ENCODE assay signal across 14 cellular contexts in the genomic region with DNA sequence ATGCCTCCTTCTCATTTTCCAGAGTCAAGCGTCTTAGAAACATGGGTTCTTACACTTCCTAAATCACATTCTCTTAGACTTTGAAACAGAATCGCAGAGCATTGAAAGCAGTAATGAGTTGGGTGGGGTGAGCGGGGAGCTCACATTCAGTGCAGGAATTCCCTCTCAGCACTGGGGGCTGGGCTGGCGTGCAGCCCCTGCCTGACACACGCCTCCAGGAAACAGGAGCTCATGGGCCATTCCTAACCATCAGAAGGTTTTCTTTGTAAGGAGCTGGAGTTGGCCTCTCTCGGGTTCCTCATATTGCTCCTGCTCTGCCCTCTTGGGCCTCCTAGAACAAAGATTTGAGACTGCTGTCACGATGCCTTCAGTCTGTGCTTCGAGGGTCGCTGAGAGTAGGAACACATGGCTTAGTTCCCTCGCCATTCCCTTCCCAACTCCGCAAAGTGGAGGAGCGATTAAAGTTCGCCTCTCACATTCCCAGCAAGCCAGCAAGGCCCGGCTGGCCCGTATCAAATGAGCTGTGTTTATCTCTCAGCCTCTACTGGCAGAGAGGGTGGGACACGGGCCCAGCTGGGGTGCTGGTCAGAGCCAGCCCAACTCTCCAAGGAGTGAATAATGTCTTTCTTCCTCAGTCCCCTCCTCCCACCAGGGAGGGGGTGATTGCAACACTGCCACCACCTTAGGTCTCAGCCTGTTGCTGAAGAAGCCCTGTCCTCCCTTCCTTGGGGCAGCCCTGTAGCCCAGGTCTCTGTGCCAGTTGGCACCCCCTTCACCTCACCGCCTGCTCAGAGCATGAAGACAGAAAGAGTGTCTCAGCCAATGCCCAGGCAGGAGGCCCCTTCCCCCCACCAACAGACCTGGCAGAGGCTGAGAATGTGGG. TPM values are rescaled to one million over a fixed set of nuclear protein-coding genes. Genes with fewer than 3 reads are reported as not detected.
A peak's percentile ranks its signal among the peaks of the same experiment; 100 is the strongest.
DNase-seq lines count a peak whose midpoint lies in the region; ATAC-seq and TF ChIP-seq lines count a peak whose summit lies in the region.
"Had no signal": no experiment of that assay in that cellular context is flagged by ENCODE, and none has a peak within 500 bp of the region (broad histone marks: within the 10 kb centered on the region; RNA-seq: fewer than 3 reads in every experiment).

No MANE protein-coding gene starts in this region.

- no peak overlapping the region for H3K4me3 Mint-ChIP-seq in WTC11
- no peak overlapping the region for H3K4me3 Mint-ChIP-seq in CD8-positive, alpha-beta T cell

- no peak overlapping the region for H3K27ac Mint-ChIP-seq in WTC11
- H3K27ac Mint-ChIP-seq in CD8-positive, alpha-beta T cell: no peak overlapping the region

- H3K9me3 ChIP-seq in CD8-positive, alpha-beta T cell (ENCODE audit: low read length): no peaks in the 10 kb centered on the region

- intact Hi-C loops in CD8-positive, alpha-beta T cell (cut with DNase I, micrococcal nuclease): no loop called here

- peaks cover 11% of the 10 kb centered on the region for H3K4me1 Mint-ChIP-seq in WTC11
- no peaks in the 10 kb centered on the region for H3K4me1 Mint-ChIP-seq in CD8-positive, alpha-beta T cell (ENCODE audit: low read depth)

- no peak overlapping the region for H3K4me3 ChIP-seq in fibroblast of pulmonary artery (replicated peaks; ENCODE audit: low read depth, low read length)
- H3K4me3 ChIP-seq in CD8-positive, alpha-beta T cell (ENCODE audit: low read depth, low read length): no peak overlapping the region

- DNase-seq in WTC11 (ENCODE audit: low spot score) (no peak), fibroblast of pulmonary artery (ENCODE audit: low read depth) (peak; percentile 78), middle frontal gyrus (ENCODE audit: extremely low spot score, low spot score) (peak; percentile 33), superior temporal gyrus (ENCODE audit: extremely low spot score) (peak; percentile 75), HK-2 (ENCODE audit: unreplicated experiment) (no peak), CD1c-positive myeloid dendritic cell (ENCODE audit: extremely low spot score) (no peak)
- no peak for DNase-seq in CD8-positive, alpha-beta T cell
- DNase-seq: activated CD4-positive, alpha-beta T cell treated with anti-CD3 and anti-CD28 coated beads for 4 hours; activated naive CD4-positive, alpha-beta T cell treated with Interleukin-2 at 50 U/mL for 16 hours; DMS79; NCI-H1436 treated with DMSO at 0.1 percent for 48 hours; stimulated activated CD4-positive, alpha-beta T cell treated with anti-CD3 and anti-CD28 coated beads, Interleukin-4, amount 100 ng/mL, for 24 hours had no signal

- no peak for TF ChIP-seq CTCF in WTC11 (IDR thresholded peaks at IDR 0.05)
- no peak for TF ChIP-seq CTCF in fibroblast of pulmonary artery (IDR thresholded peaks at IDR 0.05; ENCODE audit: low read length, missing control alignments)
- TF ChIP-seq CTCF in CD8-positive, alpha-beta T cell (IDR thresholded peaks at IDR 0.05): no peak

- H3K36me3 Mint-ChIP-seq in WTC11: no peaks in the 10 kb centered on the region
- no peaks in the 10 kb centered on the region for H3K36me3 Mint-ChIP-seq in CD8-positive, alpha-beta T cell

- CTCF ChIA-PET in WTC11 (lab: Charles Lee): interaction anchor here (0.6 to 13.9 kb wide), 6 partner anchors 9 to 37 kb away, joined by 3 to 263 read pairs (median 6); a partner anchor contains a TSS
- CTCF ChIA-PET in CD8-positive, alpha-beta T cell (lab: Charles Lee): interaction anchor here (1.3 kb wide), 1 partner anchor 18 kb away, joined by 7 read pairs; no protein-coding TSS in a partner anchor

- no peaks in the 10 kb centered on the region for H3K36me3 ChIP-seq in CD8-positive, alpha-beta T cell (ENCODE audit: insufficient read depth, low read length)

- H3K27ac ChIP-seq in CD8-positive, alpha-beta T cell (ENCODE audit: low read depth, low read length): no peak overlapping the region

- no peaks in the 10 kb centered on the region for H3K4me1 ChIP-seq in CD8-positive, alpha-beta T cell (ENCODE audit: insufficient read depth, low read length)

- H3K9me3 Mint-ChIP-seq in WTC11: no peaks in the 10 kb centered on the region
- H3K9me3 Mint-ChIP-seq in CD8-positive, alpha-beta T cell: no peaks in the 10 kb centered on the region

- H3K27me3 ChIP-seq in CD8-positive, alpha-beta T cell (ENCODE audit: insufficient read depth, low read length): no peaks in the 10 kb centered on the region

- peaks cover 34% of the 10 kb centered on the region for H3K27me3 Mint-ChIP-seq in WTC11 (ENCODE audit: low read depth)
- H3K27me3 Mint-ChIP-seq in CD8-positive, alpha-beta T cell (ENCODE audit: low read depth): peaks cover 11% of the 10 kb centered on the region

- POLR2A ChIA-PET in WTC11 (lab: Charles Lee): interaction anchor here (0.6 to 1.0 kb wide), 2 partner anchors 10 to 488 kb away, joined by 4 read pairs; no protein-coding TSS in a partner anchor
- POLR2A ChIA-PET in CD8-positive, alpha-beta T cell (lab: Charles Lee): no interaction called here

- peak; percentile 70 for ATAC-seq in WTC11
- ATAC-seq in CD8-positive, alpha-beta T cell: no peak
- no peak for ATAC-seq in HG03565 (IDR thresholded peaks at IDR 0.05; ENCODE audit: unreplicated experiment)

TF ChIP-seq in WTC11, 78 proteins besides CTCF, POLR2A, EP300 and RAD21:
- no peak for TF ChIP-seq ETV6 (CRISPR knock-in tag; IDR thresholded peaks at IDR 0.05)
- TF ChIP-seq, protein P1, sequence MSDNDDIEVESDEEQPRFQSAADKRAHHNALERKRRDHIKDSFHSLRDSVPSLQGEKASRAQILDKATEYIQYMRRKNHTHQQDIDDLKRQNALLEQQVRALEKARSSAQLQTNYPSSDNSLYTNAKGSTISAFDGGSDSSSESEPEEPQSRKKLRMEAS (CRISPR knock-in tag; IDR thresholded peaks at IDR 0.05): peak; percentile 35; the same call in 1 of the 2 replicates
- TF ChIP-seq GRHL2 (CRISPR knock-in tag; IDR thresholded peaks at IDR 0.05; ENCODE audit: insufficient replicate concordance, severe bottlenecking): no peak
- TF ChIP-seq, protein P2, sequence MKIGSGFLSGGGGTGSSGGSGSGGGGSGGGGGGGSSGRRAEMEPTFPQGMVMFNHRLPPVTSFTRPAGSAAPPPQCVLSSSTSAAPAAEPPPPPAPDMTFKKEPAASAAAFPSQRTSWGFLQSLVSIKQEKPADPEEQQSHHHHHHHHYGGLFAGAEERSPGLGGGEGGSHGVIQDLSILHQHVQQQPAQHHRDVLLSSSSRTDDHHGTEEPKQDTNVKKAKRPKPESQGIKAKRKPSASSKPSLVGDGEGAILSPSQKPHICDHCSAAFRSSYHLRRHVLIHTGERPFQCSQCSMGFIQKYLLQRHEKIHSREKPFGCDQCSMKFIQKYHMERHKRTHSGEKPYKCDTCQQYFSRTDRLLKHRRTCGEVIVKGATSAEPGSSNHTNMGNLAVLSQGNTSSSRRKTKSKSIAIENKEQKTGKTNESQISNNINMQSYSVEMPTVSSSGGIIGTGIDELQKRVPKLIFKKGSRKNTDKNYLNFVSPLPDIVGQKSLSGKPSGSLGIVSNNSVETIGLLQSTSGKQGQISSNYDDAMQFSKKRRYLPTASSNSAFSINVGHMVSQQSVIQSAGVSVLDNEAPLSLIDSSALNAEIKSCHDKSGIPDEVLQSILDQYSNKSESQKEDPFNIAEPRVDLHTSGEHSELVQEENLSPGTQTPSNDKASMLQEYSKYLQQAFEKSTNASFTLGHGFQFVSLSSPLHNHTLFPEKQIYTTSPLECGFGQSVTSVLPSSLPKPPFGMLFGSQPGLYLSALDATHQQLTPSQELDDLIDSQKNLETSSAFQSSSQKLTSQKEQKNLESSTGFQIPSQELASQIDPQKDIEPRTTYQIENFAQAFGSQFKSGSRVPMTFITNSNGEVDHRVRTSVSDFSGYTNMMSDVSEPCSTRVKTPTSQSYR (CRISPR knock-in tag; IDR thresholded peaks at IDR 0.05): no peak
- TF ChIP-seq, protein P3, sequence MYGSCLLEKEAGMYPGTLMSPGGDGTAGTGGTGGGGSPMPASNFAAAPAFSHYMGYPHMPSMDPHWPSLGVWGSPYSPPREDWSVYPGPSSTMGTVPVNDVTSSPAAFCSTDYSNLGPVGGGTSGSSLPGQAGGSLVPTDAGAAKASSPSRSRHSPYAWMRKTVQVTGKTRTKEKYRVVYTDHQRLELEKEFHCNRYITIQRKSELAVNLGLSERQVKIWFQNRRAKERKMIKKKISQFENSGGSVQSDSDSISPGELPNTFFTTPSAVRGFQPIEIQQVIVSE (CRISPR knock-in tag; IDR thresholded peaks at IDR 0.05; ENCODE audit: borderline replicate concordance): no peak
- TF ChIP-seq, protein P4, sequence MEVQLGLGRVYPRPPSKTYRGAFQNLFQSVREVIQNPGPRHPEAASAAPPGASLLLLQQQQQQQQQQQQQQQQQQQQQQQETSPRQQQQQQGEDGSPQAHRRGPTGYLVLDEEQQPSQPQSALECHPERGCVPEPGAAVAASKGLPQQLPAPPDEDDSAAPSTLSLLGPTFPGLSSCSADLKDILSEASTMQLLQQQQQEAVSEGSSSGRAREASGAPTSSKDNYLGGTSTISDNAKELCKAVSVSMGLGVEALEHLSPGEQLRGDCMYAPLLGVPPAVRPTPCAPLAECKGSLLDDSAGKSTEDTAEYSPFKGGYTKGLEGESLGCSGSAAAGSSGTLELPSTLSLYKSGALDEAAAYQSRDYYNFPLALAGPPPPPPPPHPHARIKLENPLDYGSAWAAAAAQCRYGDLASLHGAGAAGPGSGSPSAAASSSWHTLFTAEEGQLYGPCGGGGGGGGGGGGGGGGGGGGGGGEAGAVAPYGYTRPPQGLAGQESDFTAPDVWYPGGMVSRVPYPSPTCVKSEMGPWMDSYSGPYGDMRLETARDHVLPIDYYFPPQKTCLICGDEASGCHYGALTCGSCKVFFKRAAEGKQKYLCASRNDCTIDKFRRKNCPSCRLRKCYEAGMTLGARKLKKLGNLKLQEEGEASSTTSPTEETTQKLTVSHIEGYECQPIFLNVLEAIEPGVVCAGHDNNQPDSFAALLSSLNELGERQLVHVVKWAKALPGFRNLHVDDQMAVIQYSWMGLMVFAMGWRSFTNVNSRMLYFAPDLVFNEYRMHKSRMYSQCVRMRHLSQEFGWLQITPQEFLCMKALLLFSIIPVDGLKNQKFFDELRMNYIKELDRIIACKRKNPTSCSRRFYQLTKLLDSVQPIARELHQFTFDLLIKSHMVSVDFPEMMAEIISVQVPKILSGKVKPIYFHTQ (CRISPR knock-in tag; IDR thresholded peaks at IDR 0.05): no peak
- TF ChIP-seq NFYB (CRISPR knock-in tag; conservative IDR thresholded peaks at IDR 0.05; ENCODE audit: low read depth): no peak
TF ChIP-seq in WTC11: peak in this region for 1.

RNA-seq across cellular contexts. Expression of a gene that starts 10.4 kb away (rescaled TPM):
- 0.25 to 0.55 TPM (median 0.37 TPM) in 3 replicates for total RNA-seq in WTC11 (2021)
- total RNA-seq in CD8-positive, alpha-beta T cell: not detected
- total RNA-seq: epithelial cell of proximal tubule had no signal

RNA-seq across cellular contexts. Expression of a gene that starts 27.8 kb away (rescaled TPM):
- 11.0 to 13.6 TPM (median 11.2 TPM) in 3 replicates for total RNA-seq in WTC11 (2021)
- total RNA-seq in CD8-positive, alpha-beta T cell: 10 to 100 TPM; 14.1 to 14.8 TPM

Comparison
In these comparisons a context has a peak if more than half of its experiments do, and no peak if none do; other contexts are left out.
1. DNase-seq: peak in fibroblast of pulmonary artery (single experiment), middle frontal gyrus (single experiment) and superior temporal gyrus (single experiment); none in WTC11 (single experiment), HK-2 (single experiment), CD8-positive, alpha-beta T cell (0 of 7) and CD1c-positive myeloid dendritic cell (single experiment).